8 cellular contexts compared by ENCODE assay signal in the genomic region with DNA sequence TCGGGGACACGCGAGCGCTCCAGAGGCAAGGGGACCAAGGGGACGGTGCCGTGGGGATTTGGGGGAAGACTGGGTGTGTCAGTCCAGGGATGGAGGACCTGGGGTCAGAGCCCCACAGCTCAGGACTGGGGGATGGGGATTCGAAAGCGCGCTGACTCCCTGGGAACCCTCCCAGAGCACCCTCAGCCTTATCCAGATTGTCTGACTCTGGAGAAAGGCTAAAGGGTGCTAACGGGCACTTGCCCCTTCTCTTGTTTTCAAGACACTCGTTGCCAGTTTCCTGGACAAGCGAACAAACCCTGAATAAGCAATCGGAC. TPM values are rescaled to one million over a fixed set of nuclear protein-coding genes. Genes with fewer than 3 reads are reported as not detected.
DNase-seq lines count a peak whose midpoint lies in the region; ATAC-seq, FAIRE-seq and TF ChIP-seq lines count a peak whose summit lies in the region.

No MANE protein-coding gene starts in this region.

- peak overlapping the region; percentile 87 for H3K27ac ChIP-seq in BLaER1

- H3K4me2 ChIP-seq in BLaER1 (peak overlapping the region; percentile 71), Loucy (ENCODE audit: low read depth, low read length, poor library complexity, severe bottlenecking) (peak overlapping the region; percentile 91)

- intact Hi-C loops in dendritic cell treated with granulocyte-macrophage colony-stimulating factor and Interleukin-4, amounts not matched to agents 40 ng/mL and 50 ng/mL, for 4 days (cut with micrococcal nuclease): loop anchor here (5.0 kb wide), 2 partner anchors 41 to 56 kb away; no protein-coding TSS in a partner anchor
- intact Hi-C loops in natural killer cell (cut with micrococcal nuclease): loop anchor here (2.0 kb wide), 2 partner anchors 26 to 40 kb away; no protein-coding TSS in a partner anchor

- peak; percentile 5 for ATAC-seq in GM19463 (IDR thresholded peaks at IDR 0.05; ENCODE audit: unreplicated experiment)
- peak; percentile 3 to 11 (median 5) for ATAC-seq in natural killer cell

- no peaks in the 10 kb centered on the region for H3K36me3 ChIP-seq in BLaER1
- no peaks in the 10 kb centered on the region for H3K36me3 ChIP-seq in Loucy (ENCODE audit: insufficient read depth, low read length)

- peaks cover 37% of the 10 kb centered on the region; the same call in 1 of the 2 replicates for H3K79me2 ChIP-seq in Loucy (ENCODE audit: insufficient read depth, low read length)

- no peaks in the 10 kb centered on the region for H3K27me3 Mint-ChIP-seq in dendritic cell treated with granulocyte-macrophage colony-stimulating factor and Interleukin-4, amounts not matched to agents 40 ng/mL and 50 ng/mL, for 4 days
- no peaks in the 10 kb centered on the region for H3K27me3 Mint-ChIP-seq in natural killer cell (ENCODE audit: low read depth in 2 of 2)

- H3K4me3 Mint-ChIP-seq in dendritic cell treated with granulocyte-macrophage colony-stimulating factor and Interleukin-4, amounts not matched to agents 40 ng/mL and 50 ng/mL, for 4 days: peak overlapping the region; percentile 97
- H3K4me3 Mint-ChIP-seq in natural killer cell: peak overlapping the region; percentile 97

- DNase-seq in natural killer cell: no peak
- no peak for DNase-seq in GM12891 (ENCODE audit: insufficient read length, low spot score)
- DNase-seq in NCI-H226: no peak
- DNase-seq in retina: no peak

- H3K4me3 ChIP-seq in BLaER1 (peak overlapping the region; percentile 78), Loucy (ENCODE audit: low read length, poor library complexity, severe bottlenecking) (peak overlapping the region; percentile 87)

- no peak for TF ChIP-seq POLR2A in GM12891 (IDR thresholded peaks at IDR 0.05; ENCODE audit: low read depth, low read length)

- peak overlapping the region; percentile 81 for H2AFZ ChIP-seq in Loucy (ENCODE audit: low read length)

- H3K9ac ChIP-seq in BLaER1 (peak overlapping the region; percentile 83), Loucy (ENCODE audit: low read depth, low read length, poor library complexity, severe bottlenecking) (peak overlapping the region; percentile 82)

- no peaks in the 10 kb centered on the region for H3F3A ChIP-seq in Loucy (ENCODE audit: low read depth)

- H3K9me3 ChIP-seq in BLaER1 (peaks cover 9% of the 10 kb centered on the region; the same call in 1 of the 2 replicates), Loucy (ENCODE audit: insufficient read depth, low read depth, low read length) (no peaks in the 10 kb centered on the region)

- H3K9me2 ChIP-seq in Loucy (replicated peaks; ENCODE audit: low read depth, low read length): no peaks in the 10 kb centered on the region

- H3K27ac Mint-ChIP-seq in dendritic cell treated with granulocyte-macrophage colony-stimulating factor and Interleukin-4, amounts not matched to agents 40 ng/mL and 50 ng/mL, for 4 days: peak overlapping the region; percentile 95
- peak overlapping the region; percentile 95 to 99 for H3K27ac Mint-ChIP-seq in natural killer cell

- H3K4me1 ChIP-seq in BLaER1 (peaks cover 47% of the 10 kb centered on the region), Loucy (ENCODE audit: insufficient read depth, low read length, poor library complexity, severe bottlenecking) (peaks cover 21% of the 10 kb centered on the region)

- H3K27me3 ChIP-seq in BLaER1 (no peaks in the 10 kb centered on the region), Loucy (ENCODE audit: insufficient read depth, low read length, poor library complexity, severe bottlenecking) (no peaks in the 10 kb centered on the region)

- H3K9me3 Mint-ChIP-seq in dendritic cell treated with granulocyte-macrophage colony-stimulating factor and Interleukin-4, amounts not matched to agents 40 ng/mL and 50 ng/mL, for 4 days: no peaks in the 10 kb centered on the region
- H3K9me3 Mint-ChIP-seq in natural killer cell: no peaks in the 10 kb centered on the region

- no peak for FAIRE-seq in GM12891 (lab: Jason Lieb, UNC)

- no peak for TF ChIP-seq CTCF in Loucy (conservative IDR thresholded peaks at IDR 0.05; ENCODE audit: low read length)
- no peak for TF ChIP-seq CTCF in natural killer cell (IDR thresholded peaks at IDR 0.05)

- H3K4me1 Mint-ChIP-seq in dendritic cell treated with granulocyte-macrophage colony-stimulating factor and Interleukin-4, amounts not matched to agents 40 ng/mL and 50 ng/mL, for 4 days (ENCODE audit: low read depth): peaks cover 23% of the 10 kb centered on the region
- H3K4me1 Mint-ChIP-seq in natural killer cell: peaks cover 31 to 39% of the 10 kb centered on the region in 2 donors

- peaks cover 35% of the 10 kb centered on the region for H3K36me3 Mint-ChIP-seq in dendritic cell treated with granulocyte-macrophage colony-stimulating factor and Interleukin-4, amounts not matched to agents 40 ng/mL and 50 ng/mL, for 4 days (ENCODE audit: low read depth)
- H3K36me3 Mint-ChIP-seq in natural killer cell: no peaks in the 10 kb centered on the region

- no peaks in the 10 kb centered on the region for H4K20me1 ChIP-seq in BLaER1
- no peaks in the 10 kb centered on the region for H4K20me1 ChIP-seq in Loucy (ENCODE audit: insufficient read depth, low read length, poor library complexity, severe bottlenecking)

TF ChIP-seq in GM12891, 5 proteins besides CTCF, POLR2A, EP300 and RAD21:
- no peak for TF ChIP-seq POLR2AphosphoS5 (IDR thresholded peaks at IDR 0.05; ENCODE audit: low read depth, low read length)
- no peak for TF ChIP-seq TAF1 (IDR thresholded peaks at IDR 0.05; ENCODE audit: low read depth, low read length)
- no peak for TF ChIP-seq PAX5 (IDR thresholded peaks at IDR 0.05; ENCODE audit: insufficient read depth, low read length, severe bottlenecking)
- no peak for TF ChIP-seq POU2F2 (IDR thresholded peaks at IDR 0.05; ENCODE audit: low read depth, low read length)
- no peak for TF ChIP-seq SPI1 (IDR thresholded peaks at IDR 0.05; ENCODE audit: low read depth, low read length)

RNA-seq across cellular contexts. Expression of a gene that starts 1.1 kb away (rescaled TPM):
- 100 to 1,000 TPM; 108 to 130 (median 117) TPM for total RNA-seq in natural killer cell
- 9.8 TPM for polyA plus RNA-seq in GM12891 (2012; ENCODE audit: low read depth, missing spikeins)
